ENCODE assay signal across 1 cellular context in genomic region chr12:122422769-122423257, GRCh38.
TF ChIP-seq lines count a peak whose summit lies in the region.

No MANE protein-coding gene starts in this region.

TF ChIP-seq in K562, 482 proteins besides CTCF, POLR2A, EP300 and RAD21 (continued from another document):
- TF ChIP-seq MGA (IDR thresholded peaks at IDR 0.05) (peak; percentile 71), RERE (CRISPR knock-in tag; IDR thresholded peaks at IDR 0.05; ENCODE audit: borderline replicate concordance) (no peak), HDAC6 (IDR thresholded peaks at IDR 0.05; ENCODE audit: low read depth, low read length) (no peak), ZNF79 (CRISPR knock-in tag; IDR thresholded peaks at IDR 0.05; ENCODE audit: low read depth) (no peak), ZNF592 (IDR thresholded peaks at IDR 0.05) (no peak), TRIM24 (IDR thresholded peaks at IDR 0.05) (peak in 1 of 2 experiments; percentile 39; a peak in 1 of 4 replicates)
